ENCODE assay signal across 1 cellular context in the genomic region with DNA sequence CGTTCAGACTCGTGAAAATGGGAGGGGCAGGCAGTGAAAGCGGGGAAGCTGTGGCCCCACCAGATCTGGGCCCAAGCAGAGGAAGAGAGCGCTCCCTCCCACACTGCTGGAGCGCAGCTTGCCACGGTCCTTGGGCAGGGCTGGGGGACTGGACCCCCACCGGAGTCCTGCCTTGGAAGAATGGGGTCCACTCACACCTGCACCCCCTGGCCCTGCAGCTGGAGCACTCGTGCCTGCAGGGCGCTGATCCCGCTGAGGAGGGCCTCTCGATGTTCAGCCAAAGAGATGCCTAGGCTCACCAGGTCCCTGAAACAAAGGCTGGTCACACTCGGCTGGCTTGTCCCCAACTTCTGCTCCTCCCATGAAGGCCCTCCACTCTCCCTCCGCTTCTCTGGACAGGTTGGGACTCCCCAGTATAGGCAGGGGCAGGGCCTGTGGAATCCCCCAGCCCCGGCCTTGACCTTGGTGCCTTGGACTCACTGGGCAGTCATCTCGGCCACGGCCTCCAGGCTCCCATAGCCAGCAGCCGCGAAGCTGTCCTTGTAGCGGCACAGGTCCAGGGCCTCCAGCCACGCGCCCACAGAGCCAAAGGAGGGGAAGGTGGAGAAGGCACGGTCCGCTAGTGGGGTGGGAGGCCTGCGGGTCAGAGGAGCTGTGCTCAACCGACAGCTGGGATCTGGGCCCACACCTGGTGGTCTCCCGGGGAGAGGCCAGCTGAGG.
TF ChIP-seq lines count a peak whose summit lies in the region.

No MANE protein-coding gene starts in this region.

TF ChIP-seq in K562, 482 proteins besides CTCF, POLR2A, EP300 and RAD21:
- TF ChIP-seq, protein P1, sequence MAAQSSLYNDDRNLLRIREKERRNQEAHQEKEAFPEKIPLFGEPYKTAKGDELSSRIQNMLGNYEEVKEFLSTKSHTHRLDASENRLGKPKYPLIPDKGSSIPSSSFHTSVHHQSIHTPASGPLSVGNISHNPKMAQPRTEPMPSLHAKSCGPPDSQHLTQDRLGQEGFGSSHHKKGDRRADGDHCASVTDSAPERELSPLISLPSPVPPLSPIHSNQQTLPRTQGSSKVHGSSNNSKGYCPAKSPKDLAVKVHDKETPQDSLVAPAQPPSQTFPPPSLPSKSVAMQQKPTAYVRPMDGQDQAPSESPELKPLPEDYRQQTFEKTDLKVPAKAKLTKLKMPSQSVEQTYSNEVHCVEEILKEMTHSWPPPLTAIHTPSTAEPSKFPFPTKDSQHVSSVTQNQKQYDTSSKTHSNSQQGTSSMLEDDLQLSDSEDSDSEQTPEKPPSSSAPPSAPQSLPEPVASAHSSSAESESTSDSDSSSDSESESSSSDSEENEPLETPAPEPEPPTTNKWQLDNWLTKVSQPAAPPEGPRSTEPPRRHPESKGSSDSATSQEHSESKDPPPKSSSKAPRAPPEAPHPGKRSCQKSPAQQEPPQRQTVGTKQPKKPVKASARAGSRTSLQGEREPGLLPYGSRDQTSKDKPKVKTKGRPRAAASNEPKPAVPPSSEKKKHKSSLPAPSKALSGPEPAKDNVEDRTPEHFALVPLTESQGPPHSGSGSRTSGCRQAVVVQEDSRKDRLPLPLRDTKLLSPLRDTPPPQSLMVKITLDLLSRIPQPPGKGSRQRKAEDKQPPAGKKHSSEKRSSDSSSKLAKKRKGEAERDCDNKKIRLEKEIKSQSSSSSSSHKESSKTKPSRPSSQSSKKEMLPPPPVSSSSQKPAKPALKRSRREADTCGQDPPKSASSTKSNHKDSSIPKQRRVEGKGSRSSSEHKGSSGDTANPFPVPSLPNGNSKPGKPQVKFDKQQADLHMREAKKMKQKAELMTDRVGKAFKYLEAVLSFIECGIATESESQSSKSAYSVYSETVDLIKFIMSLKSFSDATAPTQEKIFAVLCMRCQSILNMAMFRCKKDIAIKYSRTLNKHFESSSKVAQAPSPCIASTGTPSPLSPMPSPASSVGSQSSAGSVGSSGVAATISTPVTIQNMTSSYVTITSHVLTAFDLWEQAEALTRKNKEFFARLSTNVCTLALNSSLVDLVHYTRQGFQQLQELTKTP (IDR thresholded peaks at IDR 0.05; ENCODE audit: low read depth in 1 of 2, partially characterized antibody in 2 of 2) = no peak
- TF ChIP-seq TFAP4 (CRISPR knock-in tag; IDR thresholded peaks at IDR 0.05; ENCODE audit: borderline replicate concordance) = peak; percentile 19; the same call in 1 of the 2 replicates
